Comparison of ENCODE assay signal across 9 cellular contexts in the genomic region with DNA sequence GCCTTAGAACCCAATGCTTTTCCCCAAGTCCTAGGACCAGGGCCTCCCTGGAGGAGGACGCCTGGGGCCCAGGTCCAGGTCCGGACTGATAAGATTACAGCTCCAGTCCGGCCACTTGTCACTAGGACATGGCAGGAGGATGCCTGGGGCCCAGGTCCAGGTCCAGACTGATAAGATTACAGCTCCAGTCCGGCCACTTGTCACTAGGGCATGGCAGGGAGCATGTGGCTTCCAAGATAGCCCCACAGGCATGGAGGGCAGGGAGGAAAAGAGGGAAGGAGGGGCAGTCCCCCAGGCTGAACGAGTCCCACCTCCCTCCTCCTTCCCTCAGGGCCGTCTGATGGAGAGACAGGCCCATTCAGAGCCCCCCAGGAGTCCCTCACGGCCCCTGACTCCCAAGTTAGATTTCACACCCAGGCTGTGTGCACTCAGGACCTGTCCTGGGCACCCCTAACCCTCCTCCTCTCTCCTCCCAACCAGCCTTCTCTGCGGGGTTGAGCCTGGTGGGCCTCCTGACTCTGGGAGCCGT. TPM values are rescaled to one million over a fixed set of nuclear protein-coding genes. Genes with fewer than 3 reads are reported as not detected.
DNase-seq lines count a peak whose midpoint lies in the region; ATAC-seq and TF ChIP-seq lines count a peak whose summit lies in the region.
"Had no signal": no experiment of that assay in that cellular context is flagged by ENCODE, and none has a peak within 500 bp of the region (broad histone marks: within the 10 kb centered on the region; RNA-seq: fewer than 3 reads in every experiment).

No MANE protein-coding gene starts in this region.

- H3K9me3 ChIP-seq in Caco-2 = no peaks in the 10 kb centered on the region
- no peaks in the 10 kb centered on the region for H3K9me3 ChIP-seq in left ventricle myocardium inferior (replicated peaks)
- H3K9me3 ChIP-seq in neutrophil = no peaks in the 10 kb centered on the region

- peaks cover 53% of the 10 kb centered on the region for H3K4me1 ChIP-seq in Caco-2
- peaks cover 54% of the 10 kb centered on the region for H3K4me1 ChIP-seq in left ventricle myocardium inferior
- peaks cover 82 to 91% of the 10 kb centered on the region in 2 experiments for H3K4me1 ChIP-seq in neutrophil (ENCODE audit: control insufficient read depth in 1 of 2, insufficient read depth in 1 of 2, low read depth in 1 of 2, low read length in 1 of 2)

- H3K27me3 Mint-ChIP-seq in Caco-2 (ENCODE audit: insufficient read depth, unreplicated experiment) = no peaks in the 10 kb centered on the region
- H3K27me3 Mint-ChIP-seq in activated B cell treated with CpG ODN at 0.5 μM for 24 hours = no peaks in the 10 kb centered on the region

- DNase-seq in Caco-2 = peak; percentile 88 to 97
- DNase-seq in activated B cell treated with CpG ODN at 0.5 μM for 24 hours = no peak
- peak; percentile 76 for DNase-seq in left ventricle myocardium inferior
- no peak for DNase-seq in foreskin fibroblast
- DNase-seq in DMS153 treated with DMSO at 0.1 percent for 48 hours (lab: John Stamatoyannopoulos, UW; ENCODE audit: unreplicated experiment) = no peak
- DNase-seq in A172 (ENCODE audit: low spot score) = no peak

- intact Hi-C loops in Caco-2 (cut with micrococcal nuclease; ENCODE audit: unreplicated experiment) (loop anchor here (1.0 to 2.0 kb wide), 2 partner anchors 35 to 97 kb away; partner anchors contain the start of gene TSSC4), activated B cell treated with CpG ODN at 0.5 μM for 24 hours (cut with micrococcal nuclease) (loop anchor here (2.0 to 5.0 kb wide), 2 partner anchors 117 to 599 kb away; a partner anchor contains a TSS), left ventricle myocardium inferior (cut with micrococcal nuclease) (no loop called here)

- H3K9me3 Mint-ChIP-seq in Caco-2 (ENCODE audit: unreplicated experiment) (no peaks in the 10 kb centered on the region), activated B cell treated with CpG ODN at 0.5 μM for 24 hours (no peaks in the 10 kb centered on the region)

- CTCF ChIA-PET in Caco-2 (lab: Charles Lee) (interaction anchor here (0.7 to 9.8 kb wide), 9 partner anchors 88 to 124 kb away, joined by 3 to 128 read pairs (median 4); partner anchors contain the start of gene TSSC4), activated B cell treated with CpG ODN at 0.5 μM for 24 hours (lab: Charles Lee) (interaction anchor here (1.2 to 11.2 kb wide), 8 partner anchors 16 to 117 kb away, joined by 5 to 321 read pairs (median 8); no protein-coding TSS in a partner anchor)

- peaks cover 7% of the 10 kb centered on the region for H3K4me1 Mint-ChIP-seq in Caco-2 (ENCODE audit: low read depth, unreplicated experiment)
- peaks cover 72% of the 10 kb centered on the region for H3K4me1 Mint-ChIP-seq in activated B cell treated with CpG ODN at 0.5 μM for 24 hours

- POLR2A ChIA-PET in Caco-2 (lab: Charles Lee) = interaction anchor here (0.5 to 1.9 kb wide), 3 partner anchors 74 to 102 kb away, joined by 3 to 18 read pairs (median 4); partner anchors contain the start of gene CD81
- POLR2A ChIA-PET in activated B cell treated with CpG ODN at 0.5 μM for 24 hours (lab: Charles Lee) = interaction anchor here (1.6 to 3.0 kb wide), 6 partner anchors 74 to 116 kb away, joined by 3 to 23 read pairs (median 16); partner anchors contain the start of genes CD81 and TSSC4

- peak overlapping the region; percentile 96 for H3K27ac ChIP-seq in left ventricle myocardium inferior (replicated peaks)
- peak overlapping the region; percentile 97 for H3K27ac ChIP-seq in neutrophil

- TF ChIP-seq CTCF in Caco-2 (IDR thresholded peaks at IDR 0.05; ENCODE audit: insufficient read depth in 1 of 2, low read depth in 1 of 2, low read length in 1 of 2, severe bottlenecking in 1 of 2, unreplicated experiment in 1 of 2) = no peak
- TF ChIP-seq CTCF in activated B cell treated with CpG ODN at 0.5 μM for 24 hours (IDR thresholded peaks at IDR 0.05) = no peak
- no peak for TF ChIP-seq CTCF in left ventricle myocardium inferior (IDR thresholded peaks at IDR 0.05; ENCODE audit: borderline replicate concordance)
- TF ChIP-seq CTCF in neutrophil (IDR thresholded peaks at IDR 0.05) = no peak
- TF ChIP-seq CTCF in foreskin fibroblast (IDR thresholded peaks at IDR 0.05; ENCODE audit: low read depth, low read length) = no peak

- H3K27me3 ChIP-seq in Caco-2 (replicated peaks; ENCODE audit: control insufficient read depth, insufficient read depth, low read length) = no peaks in the 10 kb centered on the region
- no peaks in the 10 kb centered on the region for H3K27me3 ChIP-seq in left ventricle myocardium inferior (ENCODE audit: low read depth)
- H3K27me3 ChIP-seq in neutrophil = no peaks in the 10 kb centered on the region

- H3K4me3 ChIP-seq in Caco-2 (ENCODE audit: low read depth, low read length) (no peak overlapping the region), left ventricle myocardium inferior (peak overlapping the region; percentile 67), neutrophil (ENCODE audit: low read depth in 1 of 2, low read length in 1 of 2) (peak overlapping the region; percentile 63 to 77), foreskin fibroblast (ENCODE audit: low read depth in 1 of 2, low read length in 2 of 2) (no peak overlapping the region)

- no peaks in the 10 kb centered on the region for H3K36me3 ChIP-seq in Caco-2 (ENCODE audit: control insufficient read depth, insufficient read depth, low read length)
- no peaks in the 10 kb centered on the region for H3K36me3 ChIP-seq in left ventricle myocardium inferior
- H3K36me3 ChIP-seq in neutrophil = peaks cover 10% of the 10 kb centered on the region

- H3K27ac Mint-ChIP-seq in Caco-2 (ENCODE audit: unreplicated experiment) (peak overlapping the region; percentile 75), activated B cell treated with CpG ODN at 0.5 μM for 24 hours (peak overlapping the region; percentile 89)

- H3K36me3 Mint-ChIP-seq in Caco-2 (ENCODE audit: insufficient read depth, unreplicated experiment) (no peaks in the 10 kb centered on the region), activated B cell treated with CpG ODN at 0.5 μM for 24 hours (ENCODE audit: low read depth) (no peaks in the 10 kb centered on the region)

- H3K4me3 Mint-ChIP-seq in Caco-2 (ENCODE audit: unreplicated experiment) (peak overlapping the region; percentile 42), activated B cell treated with CpG ODN at 0.5 μM for 24 hours (no peak overlapping the region)

- ATAC-seq in activated B cell treated with CpG ODN at 0.5 μM for 24 hours (ENCODE audit: low read depth) (no peak), GM18517 (IDR thresholded peaks at IDR 0.05; ENCODE audit: unreplicated experiment) (no peak)

- no TSS peak for BruUV-seq in Caco-2 (replicated peaks; lab: Mats Ljungman, UMichigan)

RNA-seq across cellular contexts. Expression of gene TSPAN32, which starts 1.9 kb away (rescaled TPM):
- 0.97 and 1.2 TPM in 2 replicates for total RNA-seq in Caco-2 (2022)
- 6.8 and 7.3 TPM in 2 replicates for total RNA-seq in activated B cell treated with CpG ODN at 0.5 μM for 24 hours
- total RNA-seq in left ventricle myocardium inferior = 27.1 TPM
- total RNA-seq in A172 (2014; rRNA removed; shearing (Covaris generic)) = 13.3 and 16.9 TPM in 2 replicates

RNA-seq across cellular contexts. Expression of gene C11orf21, which starts 2.0 kb away (rescaled TPM):
- total RNA-seq in Caco-2 (2022) (0.09 and 0.21 TPM in 2 replicates), activated B cell treated with CpG ODN at 0.5 μM for 24 hours (5.2 and 8.8 TPM in 2 replicates), left ventricle myocardium inferior (36.0 TPM)
- 2.0 and 2.8 TPM in 2 replicates for total RNA-seq in A172 (2014; rRNA removed; shearing (Covaris generic))
- total RNA-seq: M059J had no signal

RNA-seq across cellular contexts. Expression of gene ASCL2, which starts 33.3 kb away (rescaled TPM):
- total RNA-seq in Caco-2 (2022) (26.6 and 32.5 TPM in 2 replicates), activated B cell treated with CpG ODN at 0.5 μM for 24 hours (1.3 and 1.4 TPM in 2 replicates), left ventricle myocardium inferior (not detected)
- total RNA-seq in A172 (2014; rRNA removed; shearing (Covaris generic)) = not detected in 2 replicates
- total RNA-seq: M059J had no signal

Comparison
In these comparisons a context has a peak if more than half of its experiments do, and no peak if none do; other contexts are left out.
1. DNase-seq: peak in Caco-2 (2 of 2) and left ventricle myocardium inferior (single experiment); none in activated B cell treated with CpG ODN at 0.5 μM for 24 hours (single experiment), foreskin fibroblast (0 of 2), DMS153 treated with DMSO at 0.1 percent for 48 hours (single experiment) and A172 (single experiment).
2. H3K4me3 ChIP-seq: peak in left ventricle myocardium inferior (single experiment) and neutrophil (2 of 2); none in Caco-2 (single experiment) and foreskin fibroblast (0 of 2).
3. RNA of gene ASCL2, which starts 33.3 kb away (total RNA-seq): 26.6 to 32.5 TPM in Caco-2; 1.3 to 1.4 TPM in activated B cell treated with CpG ODN at 0.5 μM for 24 hours, not detected in left ventricle myocardium inferior (single experiment) and not detected in A172; every median in the first group is over 10 times any median in the second.